In the genomic region with DNA sequence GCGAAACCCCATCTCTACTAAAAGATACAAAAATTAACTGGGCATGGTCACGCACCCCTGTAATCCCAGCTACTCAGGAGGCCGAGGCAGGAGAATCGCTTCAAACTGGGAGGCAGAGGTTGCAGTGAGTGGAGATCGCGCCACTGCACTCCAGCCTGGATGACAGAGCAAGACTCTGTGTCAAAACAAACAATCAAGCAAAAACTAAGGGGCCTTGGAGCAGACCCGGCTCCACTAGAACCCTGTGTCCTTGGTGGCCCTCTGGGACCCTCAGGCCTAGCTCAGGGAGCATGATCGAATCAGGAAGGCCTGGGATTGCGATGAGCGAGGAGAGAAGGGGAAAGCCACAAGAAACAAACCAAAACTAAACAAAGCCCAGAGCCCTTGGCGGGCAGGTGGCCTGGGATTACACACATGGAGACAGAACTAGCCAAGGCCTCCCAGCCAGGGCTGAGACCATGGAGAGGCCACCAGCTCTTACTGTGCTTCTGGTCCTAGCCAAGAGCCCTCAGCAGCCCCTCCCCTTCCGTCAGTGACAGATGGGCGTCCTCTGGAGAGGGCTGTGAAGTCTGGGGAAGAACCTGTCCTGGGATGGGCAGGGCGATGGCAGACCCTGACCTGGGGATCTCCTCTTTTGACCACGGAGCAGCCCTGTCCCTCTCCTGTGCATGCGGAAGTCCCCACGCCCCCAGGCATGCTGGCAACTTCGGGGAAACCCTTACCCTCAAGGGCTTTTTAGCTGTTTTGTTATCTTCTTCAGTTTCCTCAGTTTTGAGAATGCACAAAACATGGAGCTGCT, we compare ENCODE assay signal across 12 cellular contexts.
A peak's percentile ranks its signal among the peaks of the same experiment; 100 is the strongest.
DNase-seq lines count a peak whose midpoint lies in the region; ATAC-seq, FAIRE-seq and TF ChIP-seq lines count a peak whose summit lies in the region.
"Had no signal": no experiment of that assay in that cellular context is flagged by ENCODE, and none has a peak within 500 bp of the region (broad histone marks: within the 10 kb centered on the region; RNA-seq: fewer than 3 reads in every experiment).

No MANE protein-coding gene starts in this region.

- H3K4me3 Mint-ChIP-seq in nephron progenitor cell: peak overlapping the region; percentile 16
- no peak overlapping the region for H3K4me3 Mint-ChIP-seq in activated T-cell treated with anti-CD3 and anti-CD28 coated beads, Interleukin-2, amount 50 U/mL, for 24 hours

- H3K27ac Mint-ChIP-seq in nephron progenitor cell: peak overlapping the region; percentile 94
- no peak overlapping the region for H3K27ac Mint-ChIP-seq in activated T-cell treated with anti-CD3 and anti-CD28 coated beads, Interleukin-2, amount 50 U/mL, for 24 hours

- H3K4me3 ChIP-seq in HL-60 (replicated peaks; ENCODE audit: insufficient read depth, low read length): no peak overlapping the region
- H3K4me3 ChIP-seq: adrenal gland, gastrocnemius medialis had no signal

- H3K36me3 Mint-ChIP-seq in nephron progenitor cell (ENCODE audit: low read depth): peaks cover 7% of the 10 kb centered on the region
- no peaks in the 10 kb centered on the region for H3K36me3 Mint-ChIP-seq in activated T-cell treated with anti-CD3 and anti-CD28 coated beads, Interleukin-2, amount 50 U/mL, for 24 hours (ENCODE audit: low read depth)

- no peaks in the 10 kb centered on the region for H3K9me3 Mint-ChIP-seq in nephron progenitor cell
- no peaks in the 10 kb centered on the region for H3K9me3 Mint-ChIP-seq in activated T-cell treated with anti-CD3 and anti-CD28 coated beads, Interleukin-2, amount 50 U/mL, for 24 hours

- peak overlapping the region; percentile 57 for H3K27ac ChIP-seq in HL-60 (replicated peaks)
- H3K27ac ChIP-seq: gastrocnemius medialis, KMS-11 had no signal

- no peaks in the 10 kb centered on the region for H3K27me3 ChIP-seq in HL-60 (ENCODE audit: insufficient read depth, poor library complexity, severe bottlenecking)
- H3K27me3 ChIP-seq: adrenal gland, gastrocnemius medialis had no signal

- peaks cover 12% of the 10 kb centered on the region for H3K27me3 Mint-ChIP-seq in nephron progenitor cell (ENCODE audit: low read depth, poor library complexity)
- peaks cover 1% of the 10 kb centered on the region for H3K27me3 Mint-ChIP-seq in activated T-cell treated with anti-CD3 and anti-CD28 coated beads, Interleukin-2, amount 50 U/mL, for 24 hours

- DNase-seq in HL-60 (ENCODE audit: low read depth in 1 of 2, low spot score in 1 of 2): no peak
- DNase-seq in nephron progenitor cell: no peak
- DNase-seq in SIG-M5 treated with dmso at 0.1 percent for 504 hours (lab: John Stamatoyannopoulos, UW; ENCODE audit: unreplicated experiment): no peak
- DNase-seq in activated T-cell treated with anti-CD3 and anti-CD28 coated beads, Interleukin-2, amount 50 U/mL, for 24 hours: no peak
- no peak for DNase-seq in RCC 7860 (ENCODE audit: low spot score)
- no peak for DNase-seq in ACHN
- DNase-seq: adrenal gland, gastrocnemius medialis, GDM1 had no signal

- TF ChIP-seq CTCF in HL-60 (IDR thresholded peaks at IDR 0.05; ENCODE audit: insufficient read depth, low read length) (no peak), nephron progenitor cell (IDR thresholded peaks at IDR 0.05) (no peak)

- in situ Hi-C loops in ACHN (cut with HindIII; ENCODE audit: low pct_ligation_motif_present, low pct_unique_long_range_greater_than_20kb, low sequenced_read_pairs): no loop called here

- peak; percentile 58 for ATAC-seq in GM18511 (IDR thresholded peaks at IDR 0.05; ENCODE audit: unreplicated experiment)
- ATAC-seq in GM21528 (IDR thresholded peaks at IDR 0.05; ENCODE audit: low FRiP score, unreplicated experiment): peak; percentile 43
- ATAC-seq: gastrocnemius medialis had no signal

- peaks cover 86% of the 10 kb centered on the region for H3K4me1 Mint-ChIP-seq in nephron progenitor cell
- peaks cover 17% of the 10 kb centered on the region for H3K4me1 Mint-ChIP-seq in activated T-cell treated with anti-CD3 and anti-CD28 coated beads, Interleukin-2, amount 50 U/mL, for 24 hours (ENCODE audit: low read depth)

- FAIRE-seq in RCC 7860 (lab: Jason Lieb, UNC): no peak
